1 cellular context compared by ENCODE assay signal in the genomic region with DNA sequence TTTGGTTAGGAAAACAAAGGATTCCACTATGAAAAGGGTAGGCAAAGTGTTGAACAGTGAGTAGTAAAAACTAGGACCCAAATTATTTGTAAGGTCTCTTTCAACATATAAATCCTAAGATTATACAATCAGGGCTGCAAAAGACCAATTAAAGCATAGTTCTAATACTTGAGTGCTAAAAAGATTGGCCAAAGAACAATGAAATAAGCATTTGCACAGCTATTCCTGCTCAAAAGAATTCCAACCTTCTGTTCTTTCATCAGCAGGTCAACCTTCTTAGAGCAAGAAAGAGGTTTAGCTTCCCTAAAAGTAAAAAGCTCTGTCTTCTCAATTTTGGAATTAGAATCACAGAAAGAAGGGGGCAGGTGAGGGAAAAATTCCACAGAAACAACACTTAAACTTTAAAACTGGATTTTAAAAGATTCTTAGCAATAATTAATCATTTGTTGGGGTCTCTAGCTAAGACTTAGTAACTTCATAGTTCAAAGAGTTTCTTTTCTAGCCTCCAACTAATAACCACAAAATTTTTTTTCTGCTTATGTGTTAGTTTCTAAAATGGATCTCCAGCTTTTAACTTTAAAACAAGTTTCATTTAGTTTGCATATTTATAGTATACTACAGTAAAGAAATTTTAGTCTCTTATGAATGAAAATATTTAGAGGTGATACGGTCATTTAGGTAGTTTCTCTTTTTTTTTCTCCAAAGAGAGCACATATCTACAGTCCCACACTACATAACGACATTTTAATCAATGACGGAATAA.
TF ChIP-seq lines count a peak whose summit lies in the region.

No MANE protein-coding gene starts in this region.

TF ChIP-seq in GM23338, 12 proteins besides CTCF, POLR2A, EP300 and RAD21 (continued from another document):
- TF ChIP-seq EZH2 (IDR thresholded peaks at IDR 0.05; ENCODE audit: low read depth, unreplicated experiment) (no peak), EZH2phosphoT487 (IDR thresholded peaks at IDR 0.05; ENCODE audit: unreplicated experiment) (no peak)
TF ChIP-seq in GM23338: peak in this region for 0.
